In the genomic region with DNA sequence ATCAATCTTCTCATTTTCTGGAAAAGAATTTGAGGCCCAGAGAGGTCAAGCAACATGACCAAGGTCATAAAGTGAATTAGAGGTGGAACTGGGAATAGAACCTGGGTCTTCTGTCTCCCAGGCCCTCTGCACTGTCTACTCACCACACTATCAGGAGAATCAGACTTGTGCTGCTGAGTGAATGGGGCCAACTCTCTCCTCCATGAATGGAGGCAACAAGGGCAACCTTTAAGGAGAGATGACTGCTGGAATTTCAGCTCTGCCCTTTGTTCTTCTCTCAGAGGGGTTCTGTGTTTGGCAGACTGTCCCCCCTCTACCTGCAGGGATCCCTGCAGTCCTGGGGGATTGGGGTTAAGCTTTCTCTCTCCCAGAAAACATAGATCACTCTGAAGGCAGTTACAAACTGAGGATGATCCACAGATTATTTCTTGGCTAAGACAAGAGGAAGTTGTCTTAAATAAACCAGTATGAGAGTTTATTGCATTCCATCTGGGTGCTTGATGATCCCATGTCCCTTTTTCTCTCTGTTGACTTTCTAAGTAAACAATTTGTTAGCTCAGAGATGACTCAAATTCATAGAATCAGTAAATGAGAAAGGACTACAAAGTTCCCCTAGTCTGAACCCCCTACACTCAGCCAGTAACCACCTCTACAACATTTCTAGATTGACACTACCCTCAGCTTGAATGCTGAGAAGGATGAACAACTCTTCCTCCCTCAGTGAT, we compare ENCODE assay signal across 8 cellular contexts.
DNase-seq lines count a peak whose midpoint lies in the region; ATAC-seq and TF ChIP-seq lines count a peak whose summit lies in the region.

No MANE protein-coding gene starts in this region.

- no peaks in the 10 kb centered on the region for H3K9me2 ChIP-seq in OCI-LY1 (ENCODE audit: low read depth, low read length)

- no peaks in the 10 kb centered on the region for H3K79me2 ChIP-seq in OCI-LY1 (ENCODE audit: insufficient read depth, low read length)

- H3K9me3 ChIP-seq in OCI-LY1 (ENCODE audit: low read length) (peaks cover 2% of the 10 kb centered on the region; the same call in 1 of the 2 replicates), ectodermal cell (ENCODE audit: control insufficient read depth, low read length) (no peaks in the 10 kb centered on the region)

- peak overlapping the region; percentile 43 for H3K27ac ChIP-seq in OCI-LY1 (ENCODE audit: low read depth, low read length, poor library complexity, severe bottlenecking)
- peak overlapping the region; percentile 71 for H3K27ac ChIP-seq in ectodermal cell (ENCODE audit: insufficient read depth, low read depth, low read length, poor library complexity, severe bottlenecking)

- H3K27me3 Mint-ChIP-seq in nephron progenitor cell (ENCODE audit: low read depth, poor library complexity): peaks cover 6% of the 10 kb centered on the region

- H3K9ac ChIP-seq in OCI-LY1 (ENCODE audit: low read length): peak overlapping the region; percentile 6; the same call in 1 of the 2 replicates

- no peak for DNase-seq in nephron progenitor cell
- DNase-seq in stimulated activated CD4-positive, alpha-beta T cell treated with anti-CD3 and anti-CD28 coated beads, Interleukin-12 subunit alpha, Interleukin-12 subunit beta, amount 100 ng/mL, for 4 hours: no peak
- no peak for DNase-seq in SHP77 (lab: John Stamatoyannopoulos, UW)
- no peak for DNase-seq in SW480 (ENCODE audit: low spot score)

- H3K36me3 ChIP-seq in OCI-LY1 (ENCODE audit: insufficient read depth, low read length) (no peaks in the 10 kb centered on the region), ectodermal cell (ENCODE audit: control insufficient read depth, insufficient read depth, low read length) (no peaks in the 10 kb centered on the region)

- H4K20me1 ChIP-seq in OCI-LY1 (ENCODE audit: insufficient read depth, low read length): no peaks in the 10 kb centered on the region

- H3K4me1 ChIP-seq in OCI-LY1 (ENCODE audit: insufficient read depth, low read length, severe bottlenecking) (peaks cover 31% of the 10 kb centered on the region), ectodermal cell (ENCODE audit: control insufficient read depth, insufficient read depth, low read length) (peaks cover 26% of the 10 kb centered on the region)

- ATAC-seq in GM18868 (IDR thresholded peaks at IDR 0.05; ENCODE audit: unreplicated experiment): peak; percentile 59
- no peak for ATAC-seq in HG02759 (IDR thresholded peaks at IDR 0.05; ENCODE audit: unreplicated experiment)

- H3K27me3 ChIP-seq in OCI-LY1 (ENCODE audit: insufficient read depth, low read length) (no peaks in the 10 kb centered on the region), ectodermal cell (ENCODE audit: control insufficient read depth, insufficient read depth, low read length, poor library complexity, severe bottlenecking) (no peaks in the 10 kb centered on the region)

- peaks cover 26% of the 10 kb centered on the region for H3K36me3 Mint-ChIP-seq in nephron progenitor cell (ENCODE audit: low read depth)

- H3K4me1 Mint-ChIP-seq in nephron progenitor cell: peaks cover 67% of the 10 kb centered on the region

- H3K27ac Mint-ChIP-seq in nephron progenitor cell: peak overlapping the region; percentile 99

- H2AFZ ChIP-seq in OCI-LY1 (ENCODE audit: low read length): no peak overlapping the region

- H3K9me3 Mint-ChIP-seq in nephron progenitor cell: peaks cover 32% of the 10 kb centered on the region

- peak overlapping the region; percentile 58; the same call in 1 of the 2 replicates for H3K4me2 ChIP-seq in OCI-LY1 (ENCODE audit: low read length)

- H3K4me3 Mint-ChIP-seq in nephron progenitor cell: peak overlapping the region; percentile 48

- H3K4me3 ChIP-seq in OCI-LY1 (ENCODE audit: low read depth, low read length, poor library complexity, severe bottlenecking): no peak overlapping the region
- H3K4me3 ChIP-seq in ectodermal cell (ENCODE audit: insufficient read depth, low read depth, low read length): no peak overlapping the region

- TF ChIP-seq CTCF in OCI-LY1 (IDR thresholded peaks at IDR 0.05; ENCODE audit: low read length): no peak
- TF ChIP-seq CTCF in nephron progenitor cell (IDR thresholded peaks at IDR 0.05): no peak

- no peaks in the 10 kb centered on the region for H3F3A ChIP-seq in OCI-LY1 (ENCODE audit: insufficient read depth, low read length)
